Comparison of ENCODE assay signal across 16 cellular contexts in genomic region chr2:212994976-212995375, GRCh38.
"Had no signal": no experiment of that assay in that cellular context is flagged by ENCODE, and none has a peak within 500 bp of the region (broad histone marks: within the 10 kb centered on the region; RNA-seq: fewer than 3 reads in every experiment).

No MANE protein-coding gene starts in this region.

- H3K4me1 Mint-ChIP-seq: activated CD8-positive, alpha-beta memory T cell treated with anti-CD3 and anti-CD28 coated beads, Interleukin-2, amount 10 ng/mL, durations not matched to agents 7 days and 5 days; stimulated activated memory B cell treated with anti-CD40 and anti-IgM and Interleukin-4, amounts not matched to agents 10 μg/mL and 1 μg/mL and 100 μg/mL, for 72 hours had no signal

- H3K4me3 ChIP-seq: mucosa of descending colon, right lobe of liver, spleen, transverse colon had no signal

- H3K27me3 ChIP-seq: neutrophil, right lobe of liver, spleen, transverse colon had no signal

- H3K27ac ChIP-seq: neutrophil, right lobe of liver, spleen, transverse colon had no signal

- H3K4me3 Mint-ChIP-seq: activated CD8-positive, alpha-beta memory T cell treated with anti-CD3 and anti-CD28 coated beads, Interleukin-2, amount 10 ng/mL, durations not matched to agents 7 days and 5 days; activated T-cell treated with anti-CD3 and anti-CD28 coated beads, Interleukin-2, amount 50 U/mL, for 24 hours; immature natural killer cell; naive thymus-derived CD8-positive, alpha-beta T cell; stimulated activated memory B cell treated with anti-CD40 and anti-IgM and Interleukin-4, amounts not matched to agents 10 μg/mL and 1 μg/mL and 100 μg/mL, for 72 hours had no signal

- H3K4me1 ChIP-seq: right lobe of liver, spleen, transverse colon had no signal

- H3K9me3 ChIP-seq: mucosa of descending colon, neutrophil, right lobe of liver, spleen, transverse colon had no signal

- H3K27me3 Mint-ChIP-seq: activated CD8-positive, alpha-beta memory T cell treated with anti-CD3 and anti-CD28 coated beads, Interleukin-2, amount 10 ng/mL, durations not matched to agents 7 days and 5 days; activated T-cell treated with anti-CD3 and anti-CD28 coated beads, Interleukin-2, amount 50 U/mL, for 24 hours; naive thymus-derived CD8-positive, alpha-beta T cell; stimulated activated memory B cell treated with anti-CD40 and anti-IgM and Interleukin-4, amounts not matched to agents 10 μg/mL and 1 μg/mL and 100 μg/mL, for 72 hours had no signal

- H3K27ac Mint-ChIP-seq: activated CD8-positive, alpha-beta memory T cell treated with anti-CD3 and anti-CD28 coated beads, Interleukin-2, amount 10 ng/mL, durations not matched to agents 7 days and 5 days; activated naive CD4-positive, alpha-beta T cell treated with anti-CD3 and anti-CD28 coated beads, Interleukin-2, amount 50 U/mL, for 72 hours; activated T-cell treated with anti-CD3 and anti-CD28 coated beads, Interleukin-2, amount 50 U/mL, for 24 hours; immature natural killer cell; naive thymus-derived CD8-positive, alpha-beta T cell; stimulated activated memory B cell treated with anti-CD40 and anti-IgM and Interleukin-4, amounts not matched to agents 10 μg/mL and 1 μg/mL and 100 μg/mL, for 72 hours had no signal

- H3K9me3 Mint-ChIP-seq: activated T-cell treated with anti-CD3 and anti-CD28 coated beads, Interleukin-2, amount 50 U/mL, for 24 hours; immature natural killer cell; stimulated activated memory B cell treated with anti-CD40 and anti-IgM and Interleukin-4, amounts not matched to agents 10 μg/mL and 1 μg/mL and 100 μg/mL, for 72 hours had no signal

- H3K36me3 Mint-ChIP-seq: activated naive CD4-positive, alpha-beta T cell treated with anti-CD3 and anti-CD28 coated beads, Interleukin-2, amount 50 U/mL, for 72 hours; naive thymus-derived CD8-positive, alpha-beta T cell; stimulated activated memory B cell treated with anti-CD40 and anti-IgM and Interleukin-4, amounts not matched to agents 10 μg/mL and 1 μg/mL and 100 μg/mL, for 72 hours had no signal

- DNase-seq: activated CD4-positive, alpha-beta T cell treated with anti-CD3 and anti-CD28 coated beads, Interleukin-2, amount 50 U/mL, for 4 hours; activated CD4-positive, CD25-positive, alpha-beta regulatory T cell treated with anti-CD3 and anti-CD28 coated beads, Interleukin-2, amount 50 U/mL, for 72 hours; activated CD8-positive, alpha-beta memory T cell treated with anti-CD3 and anti-CD28 coated beads, Interleukin-2, amount 10 ng/mL, durations not matched to agents 7 days and 5 days; activated effector memory CD4-positive, alpha-beta T cell treated with Interleukin-2 at 50 U/mL for 16 hours; activated T-cell treated with anti-CD3 and anti-CD28 coated beads, Interleukin-2, amount 50 U/mL, for 24 hours; immature natural killer cell; mucosa of descending colon; naive thymus-derived CD8-positive, alpha-beta T cell; right lobe of liver; spleen; stimulated activated CD4-positive, alpha-beta T cell treated with anti-CD3 and anti-CD28 coated beads, Interleukin-1b, Interleukin-23, amount 100 ng/mL, for 48 hours; T-helper 2 cell; transverse colon had no signal

- H3K36me3 ChIP-seq: neutrophil, right lobe of liver, spleen, transverse colon had no signal
